Comparison of ENCODE assay signal across 1 cellular context in the genomic region with DNA sequence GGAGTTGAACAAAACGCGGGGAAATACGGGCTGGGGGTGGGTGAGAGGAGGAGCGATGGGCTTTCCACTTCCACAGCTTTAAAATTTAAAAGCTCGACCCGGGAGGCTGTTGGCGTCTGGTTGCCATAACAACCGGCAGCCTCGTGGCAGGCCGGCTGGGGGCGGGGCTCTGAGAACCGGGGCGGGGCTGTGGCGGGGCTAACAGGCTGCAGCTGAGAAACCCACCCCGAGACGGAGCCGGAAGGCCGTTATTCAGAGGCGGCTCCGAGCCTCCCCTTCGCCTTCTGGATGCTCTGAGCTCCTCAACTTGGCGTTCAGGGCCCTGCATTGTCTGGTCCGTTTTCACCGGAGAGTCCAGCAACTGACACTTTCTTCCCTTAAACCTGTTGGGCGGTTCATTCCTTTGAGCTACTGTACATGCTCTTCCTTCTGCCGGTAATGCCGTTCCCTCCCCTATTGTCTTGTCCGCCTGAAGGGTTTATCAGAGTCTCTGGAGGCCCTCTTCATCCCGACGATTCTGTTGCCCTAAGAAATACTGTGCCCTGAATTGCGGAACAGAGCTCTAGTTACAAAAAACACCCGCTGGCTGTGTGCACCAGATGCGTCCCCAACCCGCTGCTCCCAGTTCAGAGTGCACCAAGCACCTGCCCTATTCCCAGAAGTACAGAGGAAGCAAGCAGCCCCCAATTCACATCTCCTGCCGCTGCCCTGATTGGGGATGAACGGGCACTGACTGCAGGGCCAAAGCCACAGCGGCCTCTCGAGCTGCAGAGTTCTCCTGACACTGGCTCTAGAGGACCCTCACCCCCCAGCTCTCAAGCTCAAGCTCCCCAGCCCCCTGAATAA.
A peak's percentile ranks its signal among the peaks of the same experiment; 100 is the strongest.
TF ChIP-seq lines count a peak whose summit lies in the region.

No MANE protein-coding gene starts in this region.

TF ChIP-seq in GM12878, 131 proteins besides CTCF, POLR2A, EP300 and RAD21 (continued from another document):
- TF ChIP-seq, protein P1, sequence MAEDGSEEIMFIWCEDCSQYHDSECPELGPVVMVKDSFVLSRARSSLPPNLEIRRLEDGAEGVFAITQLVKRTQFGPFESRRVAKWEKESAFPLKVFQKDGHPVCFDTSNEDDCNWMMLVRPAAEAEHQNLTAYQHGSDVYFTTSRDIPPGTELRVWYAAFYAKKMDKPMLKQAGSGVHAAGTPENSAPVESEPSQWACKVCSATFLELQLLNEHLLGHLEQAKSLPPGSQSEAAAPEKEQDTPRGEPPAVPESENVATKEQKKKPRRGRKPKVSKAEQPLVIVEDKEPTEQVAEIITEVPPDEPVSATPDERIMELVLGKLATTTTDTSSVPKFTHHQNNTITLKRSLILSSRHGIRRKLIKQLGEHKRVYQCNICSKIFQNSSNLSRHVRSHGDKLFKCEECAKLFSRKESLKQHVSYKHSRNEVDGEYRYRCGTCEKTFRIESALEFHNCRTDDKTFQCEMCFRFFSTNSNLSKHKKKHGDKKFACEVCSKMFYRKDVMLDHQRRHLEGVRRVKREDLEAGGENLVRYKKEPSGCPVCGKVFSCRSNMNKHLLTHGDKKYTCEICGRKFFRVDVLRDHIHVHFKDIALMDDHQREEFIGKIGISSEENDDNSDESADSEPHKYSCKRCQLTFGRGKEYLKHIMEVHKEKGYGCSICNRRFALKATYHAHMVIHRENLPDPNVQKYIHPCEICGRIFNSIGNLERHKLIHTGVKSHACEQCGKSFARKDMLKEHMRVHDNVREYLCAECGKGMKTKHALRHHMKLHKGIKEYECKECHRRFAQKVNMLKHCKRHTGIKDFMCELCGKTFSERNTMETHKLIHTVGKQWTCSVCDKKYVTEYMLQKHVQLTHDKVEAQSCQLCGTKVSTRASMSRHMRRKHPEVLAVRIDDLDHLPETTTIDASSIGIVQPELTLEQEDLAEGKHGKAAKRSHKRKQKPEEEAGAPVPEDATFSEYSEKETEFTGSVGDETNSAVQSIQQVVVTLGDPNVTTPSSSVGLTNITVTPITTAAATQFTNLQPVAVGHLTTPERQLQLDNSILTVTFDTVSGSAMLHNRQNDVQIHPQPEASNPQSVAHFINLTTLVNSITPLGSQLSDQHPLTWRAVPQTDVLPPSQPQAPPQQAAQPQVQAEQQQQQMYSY (CRISPR knock-in tag; IDR thresholded peaks at IDR 0.05), result no peak
- TF ChIP-seq BMI1 (IDR thresholded peaks at IDR 0.05; ENCODE audit: borderline replicate concordance) (peak; percentile 97), YY1 (IDR thresholded peaks at IDR 0.05; ENCODE audit: low read depth, low read length) (no peak), JUND (IDR thresholded peaks at IDR 0.05; ENCODE audit: low read depth, low read length) (no peak), POLR2AphosphoS5 (IDR thresholded peaks at IDR 0.05; ENCODE audit: low read length) (peak; percentile 73), BACH1 (IDR thresholded peaks at IDR 0.05; ENCODE audit: borderline replicate concordance) (no peak)
